In genomic region chr10:11017575-11018425, GRCh38 we compare ENCODE assay signal across 1 cellular context.
TF ChIP-seq lines count a peak whose summit lies in the region.

CELF2 (plus strand) TSS chr10:11017872; CDS start chr10:11018090, 218 bp downstream.

TF ChIP-seq in H1, 55 proteins besides CTCF, POLR2A, EP300 and RAD21 (continued from another document):
- TF ChIP-seq, protein P1, sequence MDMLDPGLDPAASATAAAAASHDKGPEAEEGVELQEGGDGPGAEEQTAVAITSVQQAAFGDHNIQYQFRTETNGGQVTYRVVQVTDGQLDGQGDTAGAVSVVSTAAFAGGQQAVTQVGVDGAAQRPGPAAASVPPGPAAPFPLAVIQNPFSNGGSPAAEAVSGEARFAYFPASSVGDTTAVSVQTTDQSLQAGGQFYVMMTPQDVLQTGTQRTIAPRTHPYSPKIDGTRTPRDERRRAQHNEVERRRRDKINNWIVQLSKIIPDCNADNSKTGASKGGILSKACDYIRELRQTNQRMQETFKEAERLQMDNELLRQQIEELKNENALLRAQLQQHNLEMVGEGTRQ (IDR thresholded peaks at IDR 0.05; ENCODE audit: low read length), result no peak
- TF ChIP-seq JUND (IDR thresholded peaks at IDR 0.05; ENCODE audit: low read length) (no peak), CEBPB (IDR thresholded peaks at IDR 0.05; ENCODE audit: low read depth, low read length) (no peak), HDAC2 (IDR thresholded peaks at IDR 0.05; ENCODE audit: borderline replicate concordance in 1 of 2, low read depth in 2 of 2, low read length in 2 of 2) (no peak; a peak in 1 of 4 replicates), FOSL1 (IDR thresholded peaks at IDR 0.05; ENCODE audit: insufficient read depth, low read depth, low read length) (no peak), RNF2 (IDR thresholded peaks at IDR 0.05; ENCODE audit: borderline replicate concordance, low read depth, low read length, missing control alignments, poor library complexity, severe bottlenecking) (no peak), MAX (IDR thresholded peaks at IDR 0.05) (peak; percentile 76), SP2 (IDR thresholded peaks at IDR 0.05; ENCODE audit: low read length) (no peak), CHD1 (IDR thresholded peaks at IDR 0.05; ENCODE audit: low read depth, low read length) (no peak), EGR1 (IDR thresholded peaks at IDR 0.05; ENCODE audit: borderline replicate concordance, low read depth, low read length) (peak; percentile 88), NRF1 (IDR thresholded peaks at IDR 0.05; ENCODE audit: low read depth, low read length) (no peak), TEAD4 (IDR thresholded peaks at IDR 0.05; ENCODE audit: low read depth, low read length) (no peak), KDM1A (IDR thresholded peaks at IDR 0.05; ENCODE audit: borderline replicate concordance, low read length) (0 out of 2 replicates have a peak, but pooled peaks have one; percentile 20), SP1 (IDR thresholded peaks at IDR 0.05; ENCODE audit: low read depth, low read length) (no peak), EZH2 (IDR thresholded peaks at IDR 0.05; ENCODE audit: low read depth, low read length, severe bottlenecking) (peak; percentile 21), JUN (IDR thresholded peaks at IDR 0.05; ENCODE audit: low read depth, low read length) (no peak), GABPA (IDR thresholded peaks at IDR 0.05; ENCODE audit: borderline replicate concordance, insufficient read depth, low read length) (no peak), SIN3A (conservative IDR thresholded peaks at IDR 0.05 in 1 of 2, IDR thresholded peaks at IDR 0.05 in 1 of 2; ENCODE audit: low read depth in 1 of 2, low read length in 2 of 2) (peak in 1 of 2 experiments; percentile 67; a peak in 1 of 4 replicates), KDM4A (IDR thresholded peaks at IDR 0.05; ENCODE audit: low read depth, low read length, severe bottlenecking) (peak; percentile 96), TAF7 (optimal IDR thresholded peaks at IDR 0.05; ENCODE audit: borderline replicate concordance, low read depth, low read length) (no peak), YY1 (IDR thresholded peaks at IDR 0.05; ENCODE audit: low read depth, low read length) (no peak), POU5F1 (IDR thresholded peaks at IDR 0.05; ENCODE audit: low read depth, low read length) (no peak), HDAC6 (IDR thresholded peaks at IDR 0.05; ENCODE audit: low read depth, low read length) (no peak), MAFK (IDR thresholded peaks at IDR 0.05; ENCODE audit: low read depth, low read length) (no peak), TAF1 (IDR thresholded peaks at IDR 0.05; ENCODE audit: low read depth, low read length) (peak; percentile 35; the same call in 1 of the 2 replicates), GTF2F1 (IDR thresholded peaks at IDR 0.05; ENCODE audit: borderline replicate concordance, low read depth, low read length) (no peak), PHF8 (conservative IDR thresholded peaks at IDR 0.05; ENCODE audit: low read depth, low read length) (peak; percentile 45), RBBP5 (IDR thresholded peaks at IDR 0.05; ENCODE audit: borderline replicate concordance, low read depth, low read length) (peak; percentile 99), CBX5 (IDR thresholded peaks at IDR 0.05; ENCODE audit: low read depth, low read length) (no peak), SIX5 (IDR thresholded peaks at IDR 0.05; ENCODE audit: low read depth, low read length) (no peak), TCF12 (IDR thresholded peaks at IDR 0.05; ENCODE audit: low read depth, low read length) (peak; percentile 90; the same call in 1 of the 2 replicates), CTBP2 (IDR thresholded peaks at IDR 0.05; ENCODE audit: borderline replicate concordance, insufficient read depth, insufficient read length, low read length) (no peak), TBP (IDR thresholded peaks at IDR 0.05; ENCODE audit: low read depth, low read length) (peak; percentile 32; the same call in 1 of the 2 replicates), BRCA1 (IDR thresholded peaks at IDR 0.05; ENCODE audit: low read depth, low read length) (no peak), ASH2L (IDR thresholded peaks at IDR 0.05; ENCODE audit: low read length) (no peak), RFX5 (IDR thresholded peaks at IDR 0.05; ENCODE audit: borderline replicate concordance, low read depth, low read length) (no peak), CHD2 (IDR thresholded peaks at IDR 0.05; ENCODE audit: low read length) (no peak), NANOG (IDR thresholded peaks at IDR 0.05; ENCODE audit: insufficient read depth, low read depth, low read length, poor library complexity, severe bottlenecking) (no peak), SAP30 (IDR thresholded peaks at IDR 0.05; ENCODE audit: insufficient read depth, insufficient replicate concordance, low read length) (no peak), RXRA (IDR thresholded peaks at IDR 0.05; ENCODE audit: insufficient read depth, low read depth, low read length) (no peak), ATF3 (IDR thresholded peaks at IDR 0.05; ENCODE audit: insufficient read depth, low read depth, low read length) (no peak), ZNF274 (IDR thresholded peaks at IDR 0.05; ENCODE audit: borderline replicate concordance, extremely low read depth, low read length) (no peak), BACH1 (IDR thresholded peaks at IDR 0.05; ENCODE audit: low read length) (no peak), CBX8 (IDR thresholded peaks at IDR 0.05; ENCODE audit: borderline replicate concordance, low read depth, low read length) (no peak)
- TF ChIP-seq, protein P2, sequence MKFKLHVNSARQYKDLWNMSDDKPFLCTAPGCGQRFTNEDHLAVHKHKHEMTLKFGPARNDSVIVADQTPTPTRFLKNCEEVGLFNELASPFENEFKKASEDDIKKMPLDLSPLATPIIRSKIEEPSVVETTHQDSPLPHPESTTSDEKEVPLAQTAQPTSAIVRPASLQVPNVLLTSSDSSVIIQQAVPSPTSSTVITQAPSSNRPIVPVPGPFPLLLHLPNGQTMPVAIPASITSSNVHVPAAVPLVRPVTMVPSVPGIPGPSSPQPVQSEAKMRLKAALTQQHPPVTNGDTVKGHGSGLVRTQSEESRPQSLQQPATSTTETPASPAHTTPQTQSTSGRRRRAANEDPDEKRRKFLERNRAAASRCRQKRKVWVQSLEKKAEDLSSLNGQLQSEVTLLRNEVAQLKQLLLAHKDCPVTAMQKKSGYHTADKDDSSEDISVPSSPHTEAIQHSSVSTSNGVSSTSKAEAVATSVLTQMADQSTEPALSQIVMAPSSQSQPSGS (IDR thresholded peaks at IDR 0.05; ENCODE audit: low read length), result no peak
- TF ChIP-seq, protein P3, sequence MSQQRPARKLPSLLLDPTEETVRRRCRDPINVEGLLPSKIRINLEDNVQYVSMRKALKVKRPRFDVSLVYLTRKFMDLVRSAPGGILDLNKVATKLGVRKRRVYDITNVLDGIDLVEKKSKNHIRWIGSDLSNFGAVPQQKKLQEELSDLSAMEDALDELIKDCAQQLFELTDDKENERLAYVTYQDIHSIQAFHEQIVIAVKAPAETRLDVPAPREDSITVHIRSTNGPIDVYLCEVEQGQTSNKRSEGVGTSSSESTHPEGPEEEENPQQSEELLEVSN (IDR thresholded peaks at IDR 0.05), result no peak
- TF ChIP-seq, protein P4, sequence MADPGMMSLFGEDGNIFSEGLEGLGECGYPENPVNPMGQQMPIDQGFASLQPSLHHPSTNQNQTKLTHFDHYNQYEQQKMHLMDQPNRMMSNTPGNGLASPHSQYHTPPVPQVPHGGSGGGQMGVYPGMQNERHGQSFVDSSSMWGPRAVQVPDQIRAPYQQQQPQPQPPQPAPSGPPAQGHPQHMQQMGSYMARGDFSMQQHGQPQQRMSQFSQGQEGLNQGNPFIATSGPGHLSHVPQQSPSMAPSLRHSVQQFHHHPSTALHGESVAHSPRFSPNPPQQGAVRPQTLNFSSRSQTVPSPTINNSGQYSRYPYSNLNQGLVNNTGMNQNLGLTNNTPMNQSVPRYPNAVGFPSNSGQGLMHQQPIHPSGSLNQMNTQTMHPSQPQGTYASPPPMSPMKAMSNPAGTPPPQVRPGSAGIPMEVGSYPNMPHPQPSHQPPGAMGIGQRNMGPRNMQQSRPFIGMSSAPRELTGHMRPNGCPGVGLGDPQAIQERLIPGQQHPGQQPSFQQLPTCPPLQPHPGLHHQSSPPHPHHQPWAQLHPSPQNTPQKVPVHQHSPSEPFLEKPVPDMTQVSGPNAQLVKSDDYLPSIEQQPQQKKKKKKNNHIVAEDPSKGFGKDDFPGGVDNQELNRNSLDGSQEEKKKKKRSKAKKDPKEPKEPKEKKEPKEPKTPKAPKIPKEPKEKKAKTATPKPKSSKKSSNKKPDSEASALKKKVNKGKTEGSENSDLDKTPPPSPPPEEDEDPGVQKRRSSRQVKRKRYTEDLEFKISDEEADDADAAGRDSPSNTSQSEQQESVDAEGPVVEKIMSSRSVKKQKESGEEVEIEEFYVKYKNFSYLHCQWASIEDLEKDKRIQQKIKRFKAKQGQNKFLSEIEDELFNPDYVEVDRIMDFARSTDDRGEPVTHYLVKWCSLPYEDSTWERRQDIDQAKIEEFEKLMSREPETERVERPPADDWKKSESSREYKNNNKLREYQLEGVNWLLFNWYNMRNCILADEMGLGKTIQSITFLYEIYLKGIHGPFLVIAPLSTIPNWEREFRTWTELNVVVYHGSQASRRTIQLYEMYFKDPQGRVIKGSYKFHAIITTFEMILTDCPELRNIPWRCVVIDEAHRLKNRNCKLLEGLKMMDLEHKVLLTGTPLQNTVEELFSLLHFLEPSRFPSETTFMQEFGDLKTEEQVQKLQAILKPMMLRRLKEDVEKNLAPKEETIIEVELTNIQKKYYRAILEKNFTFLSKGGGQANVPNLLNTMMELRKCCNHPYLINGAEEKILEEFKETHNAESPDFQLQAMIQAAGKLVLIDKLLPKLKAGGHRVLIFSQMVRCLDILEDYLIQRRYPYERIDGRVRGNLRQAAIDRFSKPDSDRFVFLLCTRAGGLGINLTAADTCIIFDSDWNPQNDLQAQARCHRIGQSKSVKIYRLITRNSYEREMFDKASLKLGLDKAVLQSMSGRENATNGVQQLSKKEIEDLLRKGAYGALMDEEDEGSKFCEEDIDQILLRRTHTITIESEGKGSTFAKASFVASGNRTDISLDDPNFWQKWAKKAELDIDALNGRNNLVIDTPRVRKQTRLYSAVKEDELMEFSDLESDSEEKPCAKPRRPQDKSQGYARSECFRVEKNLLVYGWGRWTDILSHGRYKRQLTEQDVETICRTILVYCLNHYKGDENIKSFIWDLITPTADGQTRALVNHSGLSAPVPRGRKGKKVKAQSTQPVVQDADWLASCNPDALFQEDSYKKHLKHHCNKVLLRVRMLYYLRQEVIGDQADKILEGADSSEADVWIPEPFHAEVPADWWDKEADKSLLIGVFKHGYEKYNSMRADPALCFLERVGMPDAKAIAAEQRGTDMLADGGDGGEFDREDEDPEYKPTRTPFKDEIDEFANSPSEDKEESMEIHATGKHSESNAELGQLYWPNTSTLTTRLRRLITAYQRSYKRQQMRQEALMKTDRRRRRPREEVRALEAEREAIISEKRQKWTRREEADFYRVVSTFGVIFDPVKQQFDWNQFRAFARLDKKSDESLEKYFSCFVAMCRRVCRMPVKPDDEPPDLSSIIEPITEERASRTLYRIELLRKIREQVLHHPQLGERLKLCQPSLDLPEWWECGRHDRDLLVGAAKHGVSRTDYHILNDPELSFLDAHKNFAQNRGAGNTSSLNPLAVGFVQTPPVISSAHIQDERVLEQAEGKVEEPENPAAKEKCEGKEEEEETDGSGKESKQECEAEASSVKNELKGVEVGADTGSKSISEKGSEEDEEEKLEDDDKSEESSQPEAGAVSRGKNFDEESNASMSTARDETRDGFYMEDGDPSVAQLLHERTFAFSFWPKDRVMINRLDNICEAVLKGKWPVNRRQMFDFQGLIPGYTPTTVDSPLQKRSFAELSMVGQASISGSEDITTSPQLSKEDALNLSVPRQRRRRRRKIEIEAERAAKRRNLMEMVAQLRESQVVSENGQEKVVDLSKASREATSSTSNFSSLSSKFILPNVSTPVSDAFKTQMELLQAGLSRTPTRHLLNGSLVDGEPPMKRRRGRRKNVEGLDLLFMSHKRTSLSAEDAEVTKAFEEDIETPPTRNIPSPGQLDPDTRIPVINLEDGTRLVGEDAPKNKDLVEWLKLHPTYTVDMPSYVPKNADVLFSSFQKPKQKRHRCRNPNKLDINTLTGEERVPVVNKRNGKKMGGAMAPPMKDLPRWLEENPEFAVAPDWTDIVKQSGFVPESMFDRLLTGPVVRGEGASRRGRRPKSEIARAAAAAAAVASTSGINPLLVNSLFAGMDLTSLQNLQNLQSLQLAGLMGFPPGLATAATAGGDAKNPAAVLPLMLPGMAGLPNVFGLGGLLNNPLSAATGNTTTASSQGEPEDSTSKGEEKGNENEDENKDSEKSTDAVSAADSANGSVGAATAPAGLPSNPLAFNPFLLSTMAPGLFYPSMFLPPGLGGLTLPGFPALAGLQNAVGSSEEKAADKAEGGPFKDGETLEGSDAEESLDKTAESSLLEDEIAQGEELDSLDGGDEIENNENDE (IDR thresholded peaks at IDR 0.05; ENCODE audit: insufficient replicate concordance, low read length), result no peak
